Comparison of ENCODE assay signal across 30 cellular contexts in the genomic region with DNA sequence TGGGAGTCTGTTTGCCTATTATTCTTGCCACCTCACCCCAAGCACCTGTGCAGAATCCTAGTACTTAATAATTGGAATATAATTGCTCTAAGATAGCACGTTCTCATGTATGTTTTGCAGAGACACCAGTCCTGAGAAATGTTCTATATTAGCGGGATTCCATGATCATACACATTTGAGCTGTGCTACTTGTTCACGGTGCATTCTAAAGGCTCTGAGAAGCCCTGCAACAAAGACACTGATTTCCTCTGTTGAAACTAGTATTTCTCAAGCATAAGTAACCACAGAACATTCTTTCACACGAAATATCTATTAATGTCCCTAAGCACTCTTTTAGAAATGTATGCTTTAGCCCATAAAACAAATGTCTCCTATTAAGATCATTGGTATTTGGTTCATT.
DNase-seq lines count a peak whose midpoint lies in the region; ATAC-seq, FAIRE-seq and TF ChIP-seq lines count a peak whose summit lies in the region.
"Had no signal": no experiment of that assay in that cellular context is flagged by ENCODE, and none has a peak within 500 bp of the region (broad histone marks: within the 10 kb centered on the region; RNA-seq: fewer than 3 reads in every experiment).

No MANE protein-coding gene starts in this region.

- no peak for TF ChIP-seq RAD21 in K562 (CRISPR knock-in tag; conservative IDR thresholded peaks at IDR 0.05 in 1 of 2, IDR thresholded peaks at IDR 0.05 in 1 of 2)

- no peak for FAIRE-seq in K562 (lab: Jason Lieb, UNC)
- FAIRE-seq: A204.1, A549, D721Med had no signal

- no peak for TF ChIP-seq EP300 in K562 (IDR thresholded peaks at IDR 0.05; ENCODE audit: low read length)

- H3K36me3 ChIP-seq in K562 (ENCODE audit: control insufficient read depth, insufficient read depth, low read length) = no peaks in the 10 kb centered on the region
- H3K36me3 ChIP-seq: BE2C; BLaER1; BLaER1 treated with 17β-estradiol and CSF1 and Interleukin-3, amounts not matched to agents 10 nM and 100 nM had no signal

- H3K9me3 ChIP-seq in K562 (replicated peaks; ENCODE audit: control insufficient read depth, insufficient read depth, low read depth, low read length) = no peaks in the 10 kb centered on the region
- H3K9me3 ChIP-seq: A549; BE2C; BLaER1; BLaER1 treated with 17β-estradiol and CSF1 and Interleukin-3, amounts not matched to agents 10 nM and 100 nM; Caco-2 had no signal

- H3K79me2 ChIP-seq in K562 (ENCODE audit: control insufficient read depth, insufficient read depth, low read length) = no peaks in the 10 kb centered on the region

- no TSS peak for BruUV-seq in K562 (replicated peaks; lab: Mats Ljungman, UMichigan)

- H3K4me2 ChIP-seq in K562 (ENCODE audit: insufficient read depth, low read length) = no peak overlapping the region
- H3K4me2 ChIP-seq: A549; BLaER1; BLaER1 treated with 17β-estradiol and CSF1 and Interleukin-3, amounts not matched to agents 10 nM and 100 nM had no signal

- H3K9me1 ChIP-seq in K562 (ENCODE audit: control insufficient read depth, insufficient read depth, low read length) = no peaks in the 10 kb centered on the region

- no peak overlapping the region for H2AFZ ChIP-seq in K562 (ENCODE audit: low read depth, low read length)

- in situ Hi-C loops in K562 (cut with MboI) = no loop called here

- H4K20me1 ChIP-seq in K562 (replicated peaks; ENCODE audit: control insufficient read depth, insufficient read depth, low read length) = no peaks in the 10 kb centered on the region
- H4K20me1 ChIP-seq: BLaER1; BLaER1 treated with 17β-estradiol and CSF1 and Interleukin-3, amounts not matched to agents 10 nM and 100 nM had no signal

- no peak overlapping the region for H3K27ac ChIP-seq in K562 (ENCODE audit: extremely low read depth, low read depth, low read length)
- H3K27ac ChIP-seq: 22Rv1; A549; BLaER1; BLaER1 treated with 17β-estradiol and CSF1 and Interleukin-3, amounts not matched to agents 10 nM and 100 nM; C4-2B had no signal

- H3K9ac ChIP-seq in K562 (ENCODE audit: insufficient read depth in 1 of 2, low read depth in 2 of 2, low read length in 2 of 2) = no peak overlapping the region
- H3K9ac ChIP-seq: BLaER1; BLaER1 treated with 17β-estradiol and CSF1 and Interleukin-3, amounts not matched to agents 10 nM and 100 nM had no signal

- intact Hi-C loops in K562 (cut with micrococcal nuclease) = no loop called here

- no peak for ATAC-seq in K562
- ATAC-seq: A549; CD8-positive, alpha-beta T cell had no signal

- H3K27me3 ChIP-seq in K562 (ENCODE audit: control insufficient read depth in 2 of 2, insufficient read depth in 2 of 2, low read length in 2 of 2) = no peaks in the 10 kb centered on the region
- H3K27me3 ChIP-seq: BE2C; BLaER1; BLaER1 treated with 17β-estradiol and CSF1 and Interleukin-3, amounts not matched to agents 10 nM and 100 nM had no signal

- H3K4me1 ChIP-seq in K562 (replicated peaks in 1 of 2; ENCODE audit: control insufficient read depth in 2 of 2, insufficient read depth in 2 of 2, low read length in 2 of 2) = no peaks in the 10 kb centered on the region
- H3K4me1 ChIP-seq: A549; BE2C; BLaER1; BLaER1 treated with 17β-estradiol and CSF1 and Interleukin-3, amounts not matched to agents 10 nM and 100 nM; Caco-2 had no signal

- CTCF ChIA-PET in K562 (lab: Yijun Ruan, JAX; ENCODE audit: low intra/inter-chr PET ratio) = no interaction called here

- 2% methylated on average over 4 of the region's 4 CpGs for WGBS in K562 (ENCODE audit: insufficient coverage, low coverage, missing lambda C conversion rate)

- no peak overlapping the region for H3K4me3 ChIP-seq in K562
- H3K4me3 ChIP-seq: A549; BLaER1; BLaER1 treated with 17β-estradiol and CSF1 and Interleukin-3, amounts not matched to agents 10 nM and 100 nM had no signal

- TF ChIP-seq CTCF in K562 (IDR thresholded peaks at IDR 0.05 in 2 of 3, conservative IDR thresholded peaks at IDR 0.05 in 1 of 3; ENCODE audit: insufficient read depth in 2 of 3, low read depth in 1 of 3, low read length in 3 of 3) = no peak

- POLR2A ChIA-PET in K562 (lab: Yijun Ruan, JAX) = no interaction called here

- no peak for DNase-seq in K562 (ENCODE audit: extremely low read depth in 1 of 4, low spot score in 3 of 4)
- peak; percentile 2 for DNase-seq in foreskin melanocyte
- DNase-seq in inferior parietal cortex (ENCODE audit: extremely low spot score) = no peak
- DNase-seq in DMS79 (lab: John Stamatoyannopoulos, UW) = no peak
- DNase-seq: 8988T; ACHN; AML-193; BE2C; C1 segment of cervical spinal cord; Caco-2; Calu3; CD4-positive, alpha-beta memory T cell; CD4-positive, alpha-beta T cell; CD4-positive, CD25-positive, alpha-beta regulatory T cell; CD8-positive, alpha-beta memory T cell; CD8-positive, alpha-beta T cell; COR-L47; DMS 273 treated with DMSO at 0.1 percent for 48 hours; DMS153; DMS53; DMS79 treated with DMSO at 0.1 percent for 48 hours; DND-41; EL had no signal

- TF ChIP-seq POLR2A in K562 (conservative IDR thresholded peaks at IDR 0.05) = no peak

TF ChIP-seq in K562, 482 proteins besides CTCF, POLR2A, EP300 and RAD21:
- TF ChIP-seq ZNF239 (CRISPR knock-in tag; IDR thresholded peaks at IDR 0.05) (peak; percentile 91), STAT5A (IDR thresholded peaks at IDR 0.05; ENCODE audit: borderline replicate concordance, low read length) (no peak)
